ENCODE assay signal across 10 cellular contexts in the genomic region with DNA sequence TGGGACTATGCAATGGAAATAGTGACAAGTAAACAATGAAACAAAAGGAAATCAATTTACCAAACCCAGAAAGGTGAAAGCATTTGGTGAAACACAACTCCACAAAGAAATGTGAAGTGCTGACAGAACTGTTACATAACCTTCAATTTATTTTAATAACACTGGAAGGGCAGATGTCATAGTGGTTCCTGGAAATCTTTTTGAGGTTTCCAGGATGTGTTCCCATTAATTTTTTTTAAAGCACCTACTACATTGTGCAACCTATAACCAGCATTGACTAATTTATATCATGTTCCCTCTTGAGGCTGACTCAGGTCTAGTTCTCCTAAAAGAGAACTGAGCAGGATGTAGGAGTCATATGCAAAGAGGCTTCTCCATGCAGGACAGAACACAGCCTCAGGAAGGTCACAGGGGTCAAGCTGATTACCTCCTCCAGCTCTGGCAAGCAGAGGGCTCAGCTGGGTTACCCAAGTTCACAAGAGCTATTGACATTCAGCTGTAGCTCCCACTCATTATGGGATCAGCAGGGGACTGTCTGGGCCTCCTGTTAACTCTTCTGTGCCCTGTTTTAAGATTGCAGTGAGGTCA.
DNase-seq lines count a peak whose midpoint lies in the region; ATAC-seq and TF ChIP-seq lines count a peak whose summit lies in the region.
"Had no signal": no experiment of that assay in that cellular context is flagged by ENCODE, and none has a peak within 500 bp of the region (broad histone marks: within the 10 kb centered on the region; RNA-seq: fewer than 3 reads in every experiment).

No MANE protein-coding gene starts in this region.

- H3K27ac Mint-ChIP-seq in activated naive CD4-positive, alpha-beta T cell treated with anti-CD3 and anti-CD28 coated beads, Interleukin-2, amount 50 U/mL, for 24 hours = peak overlapping the region; percentile 26
- H3K27ac Mint-ChIP-seq in activated naive CD4-positive, alpha-beta T cell treated with anti-CD3 and anti-CD28 coated beads, Interleukin-2, amount 10 ng/mL, durations not matched to agents 7 days and 5 days = no peak overlapping the region
- H3K27ac Mint-ChIP-seq: dendritic cell treated with granulocyte-macrophage colony-stimulating factor and Interleukin-4, amounts not matched to agents 40 ng/mL and 50 ng/mL, for 4 days had no signal

- CTCF ChIA-PET in activated naive CD4-positive, alpha-beta T cell treated with anti-CD3 and anti-CD28 coated beads, Interleukin-2, amount 10 ng/mL, durations not matched to agents 7 days and 5 days (lab: Charles Lee) = no interaction called here

- H3K27me3 ChIP-seq in RWPE2 (ENCODE audit: insufficient read depth, poor library complexity, severe bottlenecking) = no peaks in the 10 kb centered on the region
- no peaks in the 10 kb centered on the region for H3K27me3 ChIP-seq in heart left ventricle

- peaks cover 40% of the 10 kb centered on the region for H3K4me1 ChIP-seq in RWPE2 (ENCODE audit: insufficient read depth, poor library complexity, severe bottlenecking)
- peaks cover 0 to 36% (median 12%) of the 10 kb centered on the region in 12 donors for H3K4me1 ChIP-seq in heart left ventricle

- no peak for TF ChIP-seq POLR2A in heart left ventricle (IDR thresholded peaks at IDR 0.05)

- no peak for DNase-seq in activated naive CD4-positive, alpha-beta T cell treated with anti-CD3 and anti-CD28 coated beads, Interleukin-2, amount 10 ng/mL, durations not matched to agents 7 days and 5 days
- DNase-seq in RWPE2 (ENCODE audit: low spot score) (peak; percentile 94), heart left ventricle (peak in 4 of 5 donors; percentile 41 to 76 (median 69)), stromal cell of bone marrow (ENCODE audit: low read depth) (peak; percentile 78), NCI-H2171 (lab: John Stamatoyannopoulos, UW) (no peak)
- no peak for DNase-seq in activated CD4-positive, alpha-beta T cell treated with anti-CD3 and anti-CD28 coated beads, Interleukin-2, amount 50 U/mL, for 1 hour
- DNase-seq: NCI-H1105 treated with DMSO at 0.1 percent for 48 hours had no signal

- no peaks in the 10 kb centered on the region for H3K4me1 Mint-ChIP-seq in activated naive CD4-positive, alpha-beta T cell treated with anti-CD3 and anti-CD28 coated beads, Interleukin-2, amount 50 U/mL, for 24 hours
- H3K4me1 Mint-ChIP-seq in activated naive CD4-positive, alpha-beta T cell treated with anti-CD3 and anti-CD28 coated beads, Interleukin-2, amount 10 ng/mL, durations not matched to agents 7 days and 5 days = no peaks in the 10 kb centered on the region

- no peaks in the 10 kb centered on the region for H3K27me3 Mint-ChIP-seq in activated naive CD4-positive, alpha-beta T cell treated with anti-CD3 and anti-CD28 coated beads, Interleukin-2, amount 50 U/mL, for 24 hours
- no peaks in the 10 kb centered on the region for H3K27me3 Mint-ChIP-seq in activated naive CD4-positive, alpha-beta T cell treated with anti-CD3 and anti-CD28 coated beads, Interleukin-2, amount 10 ng/mL, durations not matched to agents 7 days and 5 days

- no peaks in the 10 kb centered on the region for H3K36me3 Mint-ChIP-seq in activated naive CD4-positive, alpha-beta T cell treated with anti-CD3 and anti-CD28 coated beads, Interleukin-2, amount 50 U/mL, for 24 hours
- H3K36me3 Mint-ChIP-seq in activated naive CD4-positive, alpha-beta T cell treated with anti-CD3 and anti-CD28 coated beads, Interleukin-2, amount 10 ng/mL, durations not matched to agents 7 days and 5 days = no peaks in the 10 kb centered on the region

- TF ChIP-seq CTCF in RWPE2 (IDR thresholded peaks at IDR 0.05; ENCODE audit: poor library complexity, severe bottlenecking) (no peak), heart left ventricle (IDR thresholded peaks at IDR 0.05) (no peak)

- H3K9me3 ChIP-seq in RWPE2 (ENCODE audit: severe bottlenecking) = no peaks in the 10 kb centered on the region
- H3K9me3 ChIP-seq in heart left ventricle = no peaks in the 10 kb centered on the region

- no peaks in the 10 kb centered on the region for H3K36me3 ChIP-seq in RWPE2 (ENCODE audit: low read depth)
- no peaks in the 10 kb centered on the region for H3K36me3 ChIP-seq in heart left ventricle

- H3K4me3 ChIP-seq in RWPE2 (ENCODE audit: severe bottlenecking) (no peak overlapping the region), heart left ventricle (no peak overlapping the region)

- H3K9me3 Mint-ChIP-seq in activated naive CD4-positive, alpha-beta T cell treated with anti-CD3 and anti-CD28 coated beads, Interleukin-2, amount 50 U/mL, for 24 hours = no peaks in the 10 kb centered on the region
- H3K9me3 Mint-ChIP-seq in activated naive CD4-positive, alpha-beta T cell treated with anti-CD3 and anti-CD28 coated beads, Interleukin-2, amount 10 ng/mL, durations not matched to agents 7 days and 5 days = no peaks in the 10 kb centered on the region

- intact Hi-C loops in heart left ventricle (cut with DNase I) = loop anchor here in 4 of 10 donors (5.0 to 10.0 kb wide), 4 partner anchors 155 to 357 kb away; a partner anchor contains a TSS

- ATAC-seq in RWPE2 (ENCODE audit: low read depth) (peak; percentile 90), heart left ventricle (peak; percentile 90 to 100 (median 99)), GM21381 (IDR thresholded peaks at IDR 0.05; ENCODE audit: unreplicated experiment) (no peak)

- no peak overlapping the region for H3K4me3 Mint-ChIP-seq in activated naive CD4-positive, alpha-beta T cell treated with anti-CD3 and anti-CD28 coated beads, Interleukin-2, amount 50 U/mL, for 24 hours
- H3K4me3 Mint-ChIP-seq in activated naive CD4-positive, alpha-beta T cell treated with anti-CD3 and anti-CD28 coated beads, Interleukin-2, amount 10 ng/mL, durations not matched to agents 7 days and 5 days = no peak overlapping the region
- H3K4me3 Mint-ChIP-seq: dendritic cell treated with granulocyte-macrophage colony-stimulating factor and Interleukin-4, amounts not matched to agents 40 ng/mL and 50 ng/mL, for 4 days had no signal

- peak overlapping the region; percentile 87 for H3K27ac ChIP-seq in RWPE2 (ENCODE audit: poor library complexity, severe bottlenecking)
- H3K27ac ChIP-seq in heart left ventricle = peak overlapping the region in 6 of 12 donors; percentile 3 to 54 (median 35)

Comparison
In these comparisons a context has a peak if more than half of its experiments do, and no peak if none do; other contexts are left out.
1. DNase-seq: peak in RWPE2 (single experiment), heart left ventricle (4 of 5) and stromal cell of bone marrow (single experiment); none in activated naive CD4-positive, alpha-beta T cell treated with anti-CD3 and anti-CD28 coated beads, Interleukin-2, amount 10 ng/mL, durations not matched to agents 7 days and 5 days (single experiment), NCI-H2171 (single experiment) and activated CD4-positive, alpha-beta T cell treated with anti-CD3 and anti-CD28 coated beads, Interleukin-2, amount 50 U/mL, for 1 hour (single experiment).